ENCODE assay signal across 8 cellular contexts in genomic region chr22:29689872-29690213, GRCh38. TPM values are rescaled to one million over a fixed set of nuclear protein-coding genes. Genes with fewer than 3 reads are reported as not detected.
DNase-seq lines count a peak whose midpoint lies in the region; ATAC-seq and TF ChIP-seq lines count a peak whose summit lies in the region.

No MANE protein-coding gene starts in this region.

- ATAC-seq in HG03442 (IDR thresholded peaks at IDR 0.05; ENCODE audit: unreplicated experiment), result no peak

- no peaks in the 10 kb centered on the region for H3K9me3 ChIP-seq in GM23248 (ENCODE audit: low read depth)
- no peaks in the 10 kb centered on the region for H3K9me3 ChIP-seq in OCI-LY7 (ENCODE audit: low read length)

- TF ChIP-seq CTCF in AG09309 (IDR thresholded peaks at IDR 0.05; ENCODE audit: control insufficient read depth, insufficient read depth, low read depth, low read length, missing control alignments), result peak; percentile 89
- peak; percentile 79 for TF ChIP-seq CTCF in OCI-LY7 (conservative IDR thresholded peaks at IDR 0.05; ENCODE audit: low read length)

- in situ Hi-C loops in GM23248 (cut with MboI), result no loop called here

- no peaks in the 10 kb centered on the region; the same call in 1 of the 2 replicates for H3K79me2 ChIP-seq in GM23248 (ENCODE audit: insufficient read depth)
- no peaks in the 10 kb centered on the region for H3K79me2 ChIP-seq in OCI-LY7 (ENCODE audit: insufficient read depth, low read depth, low read length)

- no peak overlapping the region for H2AFZ ChIP-seq in GM23248
- H2AFZ ChIP-seq in OCI-LY7 (ENCODE audit: low read length), result no peak overlapping the region

- WGBS in GM23248 (ENCODE audit: low coverage in 1 of 2, low lambda C conversion rate in 2 of 2, missing lambda C conversion rate in 2 of 2), 2 experiments, result 38% methylated on average over 8 of the region's 8 CpGs

- CTCF ChIA-PET in OCI-LY7 (lab: Charles Lee; ENCODE audit: unreplicated experiment), result no interaction called here

- H3F3A ChIP-seq in GM23248 (ENCODE audit: insufficient read depth), result 0 out of 2 replicates have a peak, but pooled peaks cover 2% of the 10 kb centered on the region

- no peaks in the 10 kb centered on the region for H3K27me3 ChIP-seq in GM23248 (replicated peaks; ENCODE audit: insufficient read depth)

- no peaks in the 10 kb centered on the region for H4K20me1 ChIP-seq in GM23248 (ENCODE audit: insufficient read depth)
- H4K20me1 ChIP-seq in OCI-LY7 (ENCODE audit: insufficient read depth, low read length), result no peaks in the 10 kb centered on the region

- H3K4me2 ChIP-seq in GM23248 (ENCODE audit: unreplicated experiment) (no peak overlapping the region), OCI-LY7 (ENCODE audit: low read length) (no peak overlapping the region)

- intact Hi-C loops in OCI-LY7 (cut with micrococcal nuclease; ENCODE audit: unreplicated experiment), result no loop called here

- no peaks in the 10 kb centered on the region for H3K4me1 ChIP-seq in GM23248 (ENCODE audit: insufficient read depth)
- H3K4me1 ChIP-seq in OCI-LY7 (ENCODE audit: insufficient read depth, low read length, poor library complexity, severe bottlenecking), result no peaks in the 10 kb centered on the region

- POLR2A ChIA-PET in OCI-LY7 (lab: Charles Lee), result interaction anchor here (0.7 kb wide), 1 partner anchor 166 kb away, joined by 3 read pairs; no protein-coding TSS in a partner anchor

- H3K4me3 ChIP-seq in AG09309 (ENCODE audit: control insufficient read depth, low read depth, low read length), result no peak overlapping the region
- H3K4me3 ChIP-seq in GM23248, result no peak overlapping the region
- H3K4me3 ChIP-seq in OCI-LY7 (ENCODE audit: low read depth, low read length, poor library complexity, severe bottlenecking), result no peak overlapping the region

- BruUV-seq in OCI-LY7 (replicated peaks; lab: Mats Ljungman, UMichigan), result no TSS peak

- H3K9me2 ChIP-seq in GM23248 (ENCODE audit: insufficient read depth) (no peaks in the 10 kb centered on the region), OCI-LY7 (ENCODE audit: insufficient read depth, low read length) (no peaks in the 10 kb centered on the region)

- H3K36me3 ChIP-seq in GM23248 (ENCODE audit: low read depth) (peaks cover 11% of the 10 kb centered on the region; the same call in 1 of the 2 replicates), OCI-LY7 (ENCODE audit: insufficient read depth, low read length) (no peaks in the 10 kb centered on the region; the same call in 1 of the 2 replicates)

- DNase-seq in AG09309 (ENCODE audit: low read depth) (no peak), GM23248 (peak; percentile 75), OCI-LY7 (ENCODE audit: low spot score) (peak; percentile 31), amniotic stem cell (lab: John Stamatoyannopoulos, UW) (peak; percentile 23), hypothalamus (lab: John Stamatoyannopoulos, UW) (peak in 44 of 51 donors; percentile 16 to 83 (median 56))
- DNase-seq in stimulated activated CD4-positive, alpha-beta T cell treated with anti-CD3 and anti-CD28 coated beads, Interleukin-12 subunit alpha, Interleukin-12 subunit beta, amount 100 ng/mL, for 48 hours (ENCODE audit: low read depth in 2 of 3, low spot score in 1 of 3), result peak in 2 of 3 donors; percentile 17 to 28
- DNase-seq in activated CD4-positive, CD25-positive, alpha-beta regulatory T cell treated with anti-CD3 and anti-CD28 coated beads, Interleukin-2, amount 50 U/mL, for 72 hours, result no peak

- H3K9ac ChIP-seq in GM23248, result no peak overlapping the region

- no peak overlapping the region for H3K27ac ChIP-seq in GM23248
- H3K27ac ChIP-seq in OCI-LY7 (ENCODE audit: low read depth, low read length, poor library complexity, severe bottlenecking), result no peak overlapping the region

RNA-seq across cellular contexts. Expression of gene CABP7, which starts 30.0 kb away (rescaled TPM):
- total RNA-seq in GM23248 (2014; rRNA removed; shearing (Covaris generic)), result not detected in 2 replicates
- 0.08 TPM in 1 of 2 replicates, not detected in the other for polyA plus RNA-seq in GM23248 (2016; fragmentation: Nextera tagmentation; extraction: Ambion mirVana)
- 0.06 and 0.23 TPM in 2 replicates for total RNA-seq in OCI-LY7 (2014; rRNA removed; shearing (Covaris generic))
- 0.18 TPM in 1 of 2 replicates, not detected in the other for total RNA-seq in OCI-LY7 (2022)

Comparison
In these comparisons a context has a peak if more than half of its experiments do, and no peak if none do; other contexts are left out.
1. DNase-seq: peak in GM23248 (single experiment), OCI-LY7 (single experiment), amniotic stem cell (single experiment), hypothalamus (44 of 51) and stimulated activated CD4-positive, alpha-beta T cell treated with anti-CD3 and anti-CD28 coated beads, Interleukin-12 subunit alpha, Interleukin-12 subunit beta, amount 100 ng/mL, for 48 hours (2 of 3); none in AG09309 (single experiment) and activated CD4-positive, CD25-positive, alpha-beta regulatory T cell treated with anti-CD3 and anti-CD28 coated beads, Interleukin-2, amount 50 U/mL, for 72 hours (single experiment).